In genomic region chr4:86757468-86757867, GRCh38 we compare ENCODE assay signal across 22 cellular contexts.
"Had no signal": no experiment of that assay in that cellular context is flagged by ENCODE, and none has a peak within 500 bp of the region (broad histone marks: within the 10 kb centered on the region; RNA-seq: fewer than 3 reads in every experiment).

No MANE protein-coding gene starts in this region.

- H3K27me3 ChIP-seq: heart right ventricle, spleen, uterus had no signal

- H3K9me3 ChIP-seq: heart right ventricle, left ventricle myocardium inferior, spleen, thoracic aorta, uterus had no signal

- H3K27ac Mint-ChIP-seq: activated CD4-positive, alpha-beta memory T cell treated with anti-CD3 and anti-CD28 coated beads, Interleukin-2, amount 10 ng/mL, durations not matched to agents 7 days and 5 days; activated CD4-positive, alpha-beta T cell treated with anti-CD3 and anti-CD28 coated beads, Interleukin-2, amount 10 ng/mL, durations not matched to agents 7 days and 5 days; activated naive CD4-positive, alpha-beta T cell treated with anti-CD3 and anti-CD28 coated beads, Interleukin-2, amount 50 U/mL, for 24 hours; activated T-helper 2 cell treated with anti-CD3 and anti-CD28 coated beads, Interferon-gamma antibody, Interleukin-2, Interleukin-4, amounts not matched to agents 10 μg/mL and 5 μg/mL and 100 μg/mL, durations not matched to agents 14 hours and 24 hours and 36 hours; nephron; T-helper 17 cell had no signal

- DNase-seq: activated CD4-positive, alpha-beta memory T cell treated with anti-CD3 and anti-CD28 coated beads, Interleukin-2, amount 10 ng/mL, durations not matched to agents 7 days and 5 days; activated CD4-positive, alpha-beta T cell treated with anti-CD3 and anti-CD28 coated beads for 1 hour; activated CD4-positive, alpha-beta T cell treated with anti-CD3 and anti-CD28 coated beads, Interleukin-2, amount 10 ng/mL, durations not matched to agents 7 days and 5 days; activated T-cell treated with anti-CD3 and anti-CD28 coated beads, Interleukin-2, amount 50 U/mL, for 48 hours; dermis blood vessel endothelial cell; effector CD4-positive, alpha-beta T cell; erythroblast; foreskin melanocyte; heart right ventricle; left ventricle myocardium inferior; posterior cingulate gyrus; right cardiac atrium; spleen; stimulated activated naive CD8-positive, alpha-beta T cell treated with anti-CD3 and anti-CD28 coated beads, Interleukin-15, Interleukin-2, amounts not matched to agents 100 U/mL and 50 U/mL, for 24 hours; T-helper 17 cell; trophoblast cell; uterus had no signal

- H3K4me1 ChIP-seq: heart right ventricle, left ventricle myocardium inferior, spleen, uterus had no signal

- H3K9me3 Mint-ChIP-seq: activated CD4-positive, alpha-beta memory T cell treated with anti-CD3 and anti-CD28 coated beads, Interleukin-2, amount 10 ng/mL, durations not matched to agents 7 days and 5 days; activated CD4-positive, alpha-beta T cell treated with anti-CD3 and anti-CD28 coated beads, Interleukin-2, amount 10 ng/mL, durations not matched to agents 7 days and 5 days; activated naive CD4-positive, alpha-beta T cell treated with anti-CD3 and anti-CD28 coated beads, Interleukin-2, amount 50 U/mL, for 24 hours; activated T-helper 2 cell treated with anti-CD3 and anti-CD28 coated beads, Interferon-gamma antibody, Interleukin-2, Interleukin-4, amounts not matched to agents 10 μg/mL and 5 μg/mL and 100 μg/mL, durations not matched to agents 14 hours and 24 hours and 36 hours; nephron had no signal

- H3K36me3 ChIP-seq: left ventricle myocardium inferior, spleen, thoracic aorta had no signal

- H3K4me1 Mint-ChIP-seq: activated CD4-positive, alpha-beta memory T cell treated with anti-CD3 and anti-CD28 coated beads, Interleukin-2, amount 10 ng/mL, durations not matched to agents 7 days and 5 days; activated CD4-positive, alpha-beta T cell treated with anti-CD3 and anti-CD28 coated beads, Interleukin-2, amount 10 ng/mL, durations not matched to agents 7 days and 5 days; activated naive CD4-positive, alpha-beta T cell treated with anti-CD3 and anti-CD28 coated beads, Interleukin-2, amount 50 U/mL, for 24 hours; nephron had no signal

- ATAC-seq: heart right ventricle; right cardiac atrium; stimulated activated naive CD8-positive, alpha-beta T cell treated with anti-CD3 and anti-CD28 coated beads, Interleukin-15, Interleukin-2, amounts not matched to agents 100 U/mL and 50 U/mL, for 24 hours; T-helper 17 cell had no signal

- H3K27ac ChIP-seq: heart right ventricle, left ventricle myocardium inferior, spleen, thoracic aorta, uterus had no signal

- H3K27me3 Mint-ChIP-seq: activated CD4-positive, alpha-beta memory T cell treated with anti-CD3 and anti-CD28 coated beads, Interleukin-2, amount 10 ng/mL, durations not matched to agents 7 days and 5 days; T-helper 17 cell had no signal

- H3K36me3 Mint-ChIP-seq: activated naive CD4-positive, alpha-beta T cell treated with anti-CD3 and anti-CD28 coated beads, Interleukin-2, amount 50 U/mL, for 24 hours had no signal

- H3K4me3 ChIP-seq: heart right ventricle, left ventricle myocardium inferior, lung, spleen, thoracic aorta, uterus had no signal

- H3K4me3 Mint-ChIP-seq: activated CD4-positive, alpha-beta memory T cell treated with anti-CD3 and anti-CD28 coated beads, Interleukin-2, amount 10 ng/mL, durations not matched to agents 7 days and 5 days; activated CD4-positive, alpha-beta T cell treated with anti-CD3 and anti-CD28 coated beads, Interleukin-2, amount 10 ng/mL, durations not matched to agents 7 days and 5 days; activated naive CD4-positive, alpha-beta T cell treated with anti-CD3 and anti-CD28 coated beads, Interleukin-2, amount 50 U/mL, for 24 hours; nephron; T-helper 17 cell had no signal
